ENCODE assay signal across 19 cellular contexts in genomic region chr1:119144813-119145212, GRCh38.
"Had no signal": no experiment of that assay in that cellular context is flagged by ENCODE, and none has a peak within 500 bp of the region (broad histone marks: within the 10 kb centered on the region; RNA-seq: fewer than 3 reads in every experiment).

No MANE protein-coding gene starts in this region.

- H3K27me3 Mint-ChIP-seq: IgD-negative memory B cell had no signal

- DNase-seq: Kasumi-1, MM.1S, NCI-H1092 treated with DMSO at 0.1 percent for 48 hours, NCI-H1436, NCI-H187, NCI-H2029, NCI-H2081 treated with DMSO at 0.1 percent for 48 hours, NCI-H2171, NCI-H226, NCI-H446, NCI-H510A, NCI-H524 treated with DMSO at 0.1 percent for 48 hours, NCI-H69, NCI-H774, Right ventricle myocardium superior, RPMI8226, SIG-M5 had no signal

- ATAC-seq: K562 had no signal

- H3K27ac Mint-ChIP-seq: IgD-negative memory B cell had no signal

- H3K9me3 Mint-ChIP-seq: IgD-negative memory B cell had no signal
